In genomic region chr5:140107312-140108092, GRCh38 we compare ENCODE assay signal across 8 cellular contexts. TPM values are rescaled to one million over a fixed set of nuclear protein-coding genes. Genes with fewer than 3 reads are reported as not detected.
DNase-seq lines count a peak whose midpoint lies in the region; FAIRE-seq and TF ChIP-seq lines count a peak whose summit lies in the region.

No MANE protein-coding gene starts in this region.

- H4K20me1 ChIP-seq in Loucy (ENCODE audit: insufficient read depth, low read length, poor library complexity, severe bottlenecking): peaks cover 35% of the 10 kb centered on the region

- peak overlapping the region; percentile 93 for H3K9ac ChIP-seq in Loucy (ENCODE audit: low read depth, low read length, poor library complexity, severe bottlenecking)

- peak overlapping the region; percentile 80 for H3K4me2 ChIP-seq in Loucy (ENCODE audit: low read depth, low read length, poor library complexity, severe bottlenecking)

- H3K4me3 ChIP-seq in H7 (ENCODE audit: insufficient read depth, low read depth, low read length) (peak overlapping the region; percentile 76), Loucy (ENCODE audit: low read length, poor library complexity, severe bottlenecking) (peak overlapping the region; percentile 79)

- DNase-seq in GF-D8 (lab: John Stamatoyannopoulos, UW): peak; percentile 61
- peak; percentile 94 for DNase-seq in H7
- peak; percentile 85 for DNase-seq in SIG-M5 treated with dmso at 0.1 percent for 504 hours (lab: John Stamatoyannopoulos, UW; ENCODE audit: unreplicated experiment)
- DNase-seq in activated naive CD4-positive, alpha-beta T cell treated with Interleukin-2 at 50 U/mL for 16 hours: peak; percentile 93
- peak; percentile 89 to 93 for DNase-seq in frontal cortex (ENCODE audit: low spot score in 2 of 2)
- peak; percentile 61 for DNase-seq in non-pigmented ciliary epithelial cell (ENCODE audit: low read depth)
- peak; percentile 90 for DNase-seq in superior temporal gyrus (ENCODE audit: extremely low spot score)

- peaks cover 43% of the 10 kb centered on the region for H3K4me1 ChIP-seq in Loucy (ENCODE audit: insufficient read depth, low read length, poor library complexity, severe bottlenecking)

- FAIRE-seq in frontal cortex (lab: Jason Lieb, UNC): no peak

- H3K36me3 ChIP-seq in H7 (replicated peaks; ENCODE audit: control insufficient read depth, insufficient read depth, low read length) (no peaks in the 10 kb centered on the region), Loucy (ENCODE audit: insufficient read depth, low read length) (no peaks in the 10 kb centered on the region)

- H2AFZ ChIP-seq in Loucy (ENCODE audit: low read length): peak overlapping the region; percentile 91

- no peaks in the 10 kb centered on the region for H3K9me3 ChIP-seq in Loucy (ENCODE audit: insufficient read depth, low read depth, low read length)

- TF ChIP-seq CTCF in Loucy (conservative IDR thresholded peaks at IDR 0.05; ENCODE audit: low read length): no peak

- H3K27me3 ChIP-seq in H7 (ENCODE audit: control insufficient read depth, insufficient read depth, low read length): peaks cover 71% of the 10 kb centered on the region
- H3K27me3 ChIP-seq in Loucy (ENCODE audit: insufficient read depth, low read length, poor library complexity, severe bottlenecking): no peaks in the 10 kb centered on the region

- H3F3A ChIP-seq in Loucy (ENCODE audit: low read depth): peaks cover 7% of the 10 kb centered on the region; the same call in 1 of the 2 replicates

- H3K79me2 ChIP-seq in Loucy (ENCODE audit: insufficient read depth, low read length): peaks cover 41% of the 10 kb centered on the region

- H3K9me2 ChIP-seq in Loucy (replicated peaks; ENCODE audit: low read depth, low read length): no peaks in the 10 kb centered on the region

RNA-seq across cellular contexts. Expression of gene PURA, which starts 6.4 kb away (rescaled TPM):
- 5.9 and 7.2 TPM in 2 replicates for total RNA-seq in H7 (2014; rRNA removed; shearing (Covaris generic))
- 9.4 TPM for total RNA-seq in frontal cortex

RNA-seq across cellular contexts. Expression of gene IGIP, which starts 18.2 kb away (rescaled TPM):
- 0.48 and 1.0 TPM in 2 replicates for total RNA-seq in H7 (2014; rRNA removed; shearing (Covaris generic))
- total RNA-seq in frontal cortex: 7.7 TPM

Comparison
In these comparisons a context has a peak if more than half of its experiments do, and no peak if none do; other contexts are left out.
1. Peak in every context shown above with its lines: DNase-seq and H3K4me3 ChIP-seq.